In genomic region chr2:54206596-54206995, GRCh38 we compare ENCODE assay signal across 9 cellular contexts. TPM values are rescaled to one million over a fixed set of nuclear protein-coding genes. Genes with fewer than 3 reads are reported as not detected.
A peak's percentile ranks its signal among the peaks of the same experiment; 100 is the strongest.
DNase-seq lines count a peak whose midpoint lies in the region; ATAC-seq and TF ChIP-seq lines count a peak whose summit lies in the region.
"Had no signal": no experiment of that assay in that cellular context is flagged by ENCODE, and none has a peak within 500 bp of the region (broad histone marks: within the 10 kb centered on the region; RNA-seq: fewer than 3 reads in every experiment).

No MANE protein-coding gene starts in this region.

- peaks cover 0 to 21% (median 14%) of the 10 kb centered on the region in 4 donors for H3K4me1 ChIP-seq in sigmoid colon

- WGBS in sigmoid colon, 2 donors = 44 to 65% methylated on average over 2 of the region's 2 CpGs

- TF ChIP-seq POLR2A in sigmoid colon (IDR thresholded peaks at IDR 0.05) = no peak

- H3K27ac ChIP-seq in sigmoid colon = no peak overlapping the region

- H3K9me3 ChIP-seq in sigmoid colon = no peaks in the 10 kb centered on the region

- no peak overlapping the region for H3K4me3 Mint-ChIP-seq in activated T-helper 2 cell treated with anti-CD3 and anti-CD28 coated beads, Interferon-gamma antibody, Interleukin-2, Interleukin-4, amounts not matched to agents 10 μg/mL and 5 μg/mL and 100 μg/mL, durations not matched to agents 14 hours and 24 hours and 36 hours (ENCODE audit: low read depth)
- no peak overlapping the region for H3K4me3 Mint-ChIP-seq in stimulated activated effector memory CD8-positive, alpha-beta T cell treated with anti-CD3 and anti-CD28 coated beads, Interleukin-12 subunit alpha, Interleukin-12 subunit beta, amount 100 ng/mL, for 72 hours

- H3K36me3 Mint-ChIP-seq in activated T-helper 2 cell treated with anti-CD3 and anti-CD28 coated beads, Interferon-gamma antibody, Interleukin-2, Interleukin-4, amounts not matched to agents 10 μg/mL and 5 μg/mL and 100 μg/mL, durations not matched to agents 14 hours and 24 hours and 36 hours (ENCODE audit: low read depth) = no peaks in the 10 kb centered on the region
- no peaks in the 10 kb centered on the region for H3K36me3 Mint-ChIP-seq in stimulated activated effector memory CD8-positive, alpha-beta T cell treated with anti-CD3 and anti-CD28 coated beads, Interleukin-12 subunit alpha, Interleukin-12 subunit beta, amount 100 ng/mL, for 72 hours

- H3K4me1 Mint-ChIP-seq in activated T-helper 2 cell treated with anti-CD3 and anti-CD28 coated beads, Interferon-gamma antibody, Interleukin-2, Interleukin-4, amounts not matched to agents 10 μg/mL and 5 μg/mL and 100 μg/mL, durations not matched to agents 14 hours and 24 hours and 36 hours (ENCODE audit: low read depth) = peaks cover 4% of the 10 kb centered on the region
- H3K4me1 Mint-ChIP-seq in stimulated activated effector memory CD8-positive, alpha-beta T cell treated with anti-CD3 and anti-CD28 coated beads, Interleukin-12 subunit alpha, Interleukin-12 subunit beta, amount 100 ng/mL, for 72 hours = no peaks in the 10 kb centered on the region

- ATAC-seq in HG03175 (IDR thresholded peaks at IDR 0.05; ENCODE audit: unreplicated experiment) (peak; percentile 65), GM18873 (IDR thresholded peaks at IDR 0.05; ENCODE audit: low FRiP score, unreplicated experiment) (no peak)
- no peak for ATAC-seq in stimulated activated effector memory CD8-positive, alpha-beta T cell treated with anti-CD3 and anti-CD28 coated beads, Interleukin-12 subunit alpha, Interleukin-12 subunit beta, amount 100 ng/mL, for 72 hours

- peak; percentile 5 for DNase-seq in Daoy (ENCODE audit: low read depth)
- peak; percentile 45 for DNase-seq in RKO (ENCODE audit: low spot score)
- peak; percentile 63 for DNase-seq in fibroblast of mammary gland (ENCODE audit: low read depth)
- no peak for DNase-seq in sigmoid colon
- DNase-seq in activated T-helper 2 cell treated with anti-CD3 and anti-CD28 coated beads, Interferon-gamma antibody, Interleukin-2, Interleukin-4, amounts not matched to agents 10 μg/mL and 5 μg/mL and 100 μg/mL, durations not matched to agents 14 hours and 24 hours and 36 hours (ENCODE audit: low spot score) = no peak
- DNase-seq in stimulated activated effector memory CD8-positive, alpha-beta T cell treated with anti-CD3 and anti-CD28 coated beads, Interleukin-12 subunit alpha, Interleukin-12 subunit beta, amount 100 ng/mL, for 72 hours (ENCODE audit: low spot score in 2 of 2) = no peak
- DNase-seq: right cardiac atrium had no signal

- TF ChIP-seq CTCF in fibroblast of mammary gland (conservative IDR thresholded peaks at IDR 0.05; ENCODE audit: control insufficient read depth, insufficient read depth, low read depth, low read length) (peak; percentile 64), sigmoid colon (IDR thresholded peaks at IDR 0.05) (peak; percentile 51 to 63 (median 53))

- no peak overlapping the region for H3K4me3 ChIP-seq in fibroblast of mammary gland (ENCODE audit: control insufficient read depth, low read depth, low read length)
- H3K4me3 ChIP-seq in sigmoid colon = no peak overlapping the region

- intact Hi-C loops in sigmoid colon (cut with DNase I) = loop anchor here (5.0 to 10.0 kb wide), 3 partner anchors 251 to 501 kb away; partner anchors contain the start of gene SPTBN1
- intact Hi-C loops in activated T-helper 2 cell treated with anti-CD3 and anti-CD28 coated beads, Interferon-gamma antibody, Interleukin-2, Interleukin-4, amounts not matched to agents 10 μg/mL and 5 μg/mL and 100 μg/mL, durations not matched to agents 14 hours and 24 hours and 36 hours (cut with micrococcal nuclease) = no loop called here

- no peaks in the 10 kb centered on the region for H3K36me3 ChIP-seq in sigmoid colon

- H3K27ac Mint-ChIP-seq in activated T-helper 2 cell treated with anti-CD3 and anti-CD28 coated beads, Interferon-gamma antibody, Interleukin-2, Interleukin-4, amounts not matched to agents 10 μg/mL and 5 μg/mL and 100 μg/mL, durations not matched to agents 14 hours and 24 hours and 36 hours = no peak overlapping the region
- H3K27ac Mint-ChIP-seq in stimulated activated effector memory CD8-positive, alpha-beta T cell treated with anti-CD3 and anti-CD28 coated beads, Interleukin-12 subunit alpha, Interleukin-12 subunit beta, amount 100 ng/mL, for 72 hours = no peak overlapping the region

- no peaks in the 10 kb centered on the region for H3K27me3 ChIP-seq in sigmoid colon

- no peaks in the 10 kb centered on the region for H3K27me3 Mint-ChIP-seq in activated T-helper 2 cell treated with anti-CD3 and anti-CD28 coated beads, Interferon-gamma antibody, Interleukin-2, Interleukin-4, amounts not matched to agents 10 μg/mL and 5 μg/mL and 100 μg/mL, durations not matched to agents 14 hours and 24 hours and 36 hours (ENCODE audit: low read depth)

- TF ChIP-seq EP300 in sigmoid colon (IDR thresholded peaks at IDR 0.05) = no peak

- H3K9me3 Mint-ChIP-seq in activated T-helper 2 cell treated with anti-CD3 and anti-CD28 coated beads, Interferon-gamma antibody, Interleukin-2, Interleukin-4, amounts not matched to agents 10 μg/mL and 5 μg/mL and 100 μg/mL, durations not matched to agents 14 hours and 24 hours and 36 hours = no peaks in the 10 kb centered on the region
- no peaks in the 10 kb centered on the region for H3K9me3 Mint-ChIP-seq in stimulated activated effector memory CD8-positive, alpha-beta T cell treated with anti-CD3 and anti-CD28 coated beads, Interleukin-12 subunit alpha, Interleukin-12 subunit beta, amount 100 ng/mL, for 72 hours

RNA-seq across cellular contexts. Expression of gene TSPYL6, which starts 49.4 kb away (rescaled TPM):
- not detected in 2 replicates for total RNA-seq in Daoy (2014; rRNA removed; shearing (Covaris generic))
- under 1 TPM in 1 of 4 donors, not detected in 3; 0.16 TPM for total RNA-seq in sigmoid colon
- not detected for polyA plus RNA-seq in sigmoid colon
- not detected in 2 replicates for total RNA-seq in activated T-helper 2 cell treated with anti-CD3 and anti-CD28 coated beads, Interferon-gamma antibody, Interleukin-2, Interleukin-4, amounts not matched to agents 10 μg/mL and 5 μg/mL and 100 μg/mL, durations not matched to agents 14 hours and 24 hours and 36 hours
- total RNA-seq: right cardiac atrium had no signal
- polyA plus RNA-seq: right cardiac atrium had no signal

Comparison
In these comparisons a context has a peak if more than half of its experiments do, and no peak if none do; other contexts are left out.
1. DNase-seq: peak in Daoy (single experiment), RKO (single experiment) and fibroblast of mammary gland (single experiment); none in sigmoid colon (single experiment), activated T-helper 2 cell treated with anti-CD3 and anti-CD28 coated beads, Interferon-gamma antibody, Interleukin-2, Interleukin-4, amounts not matched to agents 10 μg/mL and 5 μg/mL and 100 μg/mL, durations not matched to agents 14 hours and 24 hours and 36 hours (single experiment) and stimulated activated effector memory CD8-positive, alpha-beta T cell treated with anti-CD3 and anti-CD28 coated beads, Interleukin-12 subunit alpha, Interleukin-12 subunit beta, amount 100 ng/mL, for 72 hours (0 of 2).